ENCODE assay signal across 1 cellular context in the genomic region with DNA sequence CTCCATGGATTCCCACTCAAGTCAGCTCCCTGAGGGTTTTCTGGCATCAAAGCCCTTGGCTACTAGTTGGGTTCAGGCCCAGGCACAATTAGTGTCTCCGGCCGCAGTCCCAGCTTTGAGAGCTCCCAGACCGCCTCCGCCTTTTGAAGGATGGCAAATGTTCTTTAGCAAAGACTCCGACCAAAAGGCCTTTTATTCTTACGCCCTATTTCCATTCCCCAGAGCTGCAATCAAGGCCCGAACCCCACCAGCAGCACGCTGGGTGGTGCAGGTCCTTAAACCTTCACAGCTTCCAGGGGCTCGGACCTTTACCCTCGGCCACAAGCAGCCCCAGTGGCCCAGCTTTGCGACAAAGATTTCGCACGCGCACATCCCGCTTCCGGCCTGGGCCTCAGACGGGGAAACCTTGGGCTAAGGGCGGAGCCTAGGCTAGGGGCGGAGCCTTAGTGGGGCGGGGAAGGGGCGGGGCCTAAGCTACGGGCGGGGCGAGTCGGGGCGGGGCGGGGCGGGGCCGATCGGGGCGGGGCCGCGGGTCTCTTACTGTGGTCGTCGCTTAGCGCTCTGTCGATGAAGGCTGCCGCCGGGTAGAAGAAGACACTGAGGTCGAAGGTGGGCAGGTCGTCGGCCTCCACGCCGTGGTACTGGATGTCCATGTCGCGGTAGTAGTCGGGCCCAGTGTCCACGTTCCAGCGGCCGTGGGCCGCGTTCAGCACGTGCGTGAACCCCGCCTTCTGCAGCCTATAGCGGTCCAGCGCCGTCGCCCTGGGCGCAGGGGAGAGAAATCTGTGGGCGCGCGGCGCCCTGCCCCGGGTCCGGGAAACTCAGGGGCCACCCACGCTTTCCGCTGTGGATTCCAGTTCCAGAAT.
TF ChIP-seq lines count a peak whose summit lies in the region.

No MANE protein-coding gene starts in this region.

TF ChIP-seq in SK-N-SH, 30 proteins besides CTCF, POLR2A, EP300 and RAD21 (continued from another document):
- TF ChIP-seq CHD2 (IDR thresholded peaks at IDR 0.05; ENCODE audit: low read length, partially characterized antibody) (no peak), GABPA (IDR thresholded peaks at IDR 0.05; ENCODE audit: low read depth) (no peak), SMC3 (IDR thresholded peaks at IDR 0.05; ENCODE audit: low read depth, low read length) (no peak), YY1 (IDR thresholded peaks at IDR 0.05; ENCODE audit: low read depth) (no peak), RCOR1 (IDR thresholded peaks at IDR 0.05; ENCODE audit: low read length) (no peak), MEF2A (IDR thresholded peaks at IDR 0.05; ENCODE audit: borderline replicate concordance, low read depth) (no peak), SIN3A (IDR thresholded peaks at IDR 0.05; ENCODE audit: borderline replicate concordance, low read depth, low read length) (no peak), FOSL2 (IDR thresholded peaks at IDR 0.05; ENCODE audit: borderline replicate concordance, low read depth) (no peak), TCF12 (IDR thresholded peaks at IDR 0.05) (no peak), JUND (IDR thresholded peaks at IDR 0.05) (no peak), POLR2AphosphoS5 (IDR thresholded peaks at IDR 0.05; ENCODE audit: low read depth, low read length) (no peak)
- TF ChIP-seq, protein P1, sequence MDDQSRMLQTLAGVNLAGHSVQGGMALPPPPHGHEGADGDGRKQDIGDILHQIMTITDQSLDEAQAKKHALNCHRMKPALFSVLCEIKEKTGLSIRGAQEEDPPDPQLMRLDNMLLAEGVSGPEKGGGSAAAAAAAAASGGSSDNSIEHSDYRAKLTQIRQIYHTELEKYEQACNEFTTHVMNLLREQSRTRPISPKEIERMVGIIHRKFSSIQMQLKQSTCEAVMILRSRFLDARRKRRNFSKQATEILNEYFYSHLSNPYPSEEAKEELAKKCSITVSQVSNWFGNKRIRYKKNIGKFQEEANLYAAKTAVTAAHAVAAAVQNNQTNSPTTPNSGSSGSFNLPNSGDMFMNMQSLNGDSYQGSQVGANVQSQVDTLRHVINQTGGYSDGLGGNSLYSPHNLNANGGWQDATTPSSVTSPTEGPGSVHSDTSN (IDR thresholded peaks at IDR 0.05) = no peak
- TF ChIP-seq, protein P2, sequence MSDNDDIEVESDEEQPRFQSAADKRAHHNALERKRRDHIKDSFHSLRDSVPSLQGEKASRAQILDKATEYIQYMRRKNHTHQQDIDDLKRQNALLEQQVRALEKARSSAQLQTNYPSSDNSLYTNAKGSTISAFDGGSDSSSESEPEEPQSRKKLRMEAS (IDR thresholded peaks at IDR 0.05; ENCODE audit: low read depth) = no peak
- TF ChIP-seq, protein P3, sequence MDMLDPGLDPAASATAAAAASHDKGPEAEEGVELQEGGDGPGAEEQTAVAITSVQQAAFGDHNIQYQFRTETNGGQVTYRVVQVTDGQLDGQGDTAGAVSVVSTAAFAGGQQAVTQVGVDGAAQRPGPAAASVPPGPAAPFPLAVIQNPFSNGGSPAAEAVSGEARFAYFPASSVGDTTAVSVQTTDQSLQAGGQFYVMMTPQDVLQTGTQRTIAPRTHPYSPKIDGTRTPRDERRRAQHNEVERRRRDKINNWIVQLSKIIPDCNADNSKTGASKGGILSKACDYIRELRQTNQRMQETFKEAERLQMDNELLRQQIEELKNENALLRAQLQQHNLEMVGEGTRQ (IDR thresholded peaks at IDR 0.05; ENCODE audit: borderline replicate concordance, low read depth, low read length) = no peak
